Comparison of ENCODE assay signal across 8 cellular contexts in genomic region chr1:63557365-63557987, GRCh38. TPM values are rescaled to one million over a fixed set of nuclear protein-coding genes. Genes with fewer than 3 reads are reported as not detected.
DNase-seq lines count a peak whose midpoint lies in the region; ATAC-seq and TF ChIP-seq lines count a peak whose summit lies in the region.

No MANE protein-coding gene starts in this region.

- H3K36me3 Mint-ChIP-seq in immature natural killer cell: peaks cover 8 to 21% (median 10%) of the 10 kb centered on the region in 3 donors
- peaks cover 4% of the 10 kb centered on the region for H3K36me3 Mint-ChIP-seq in T-helper 2 cell treated with Interferon-gamma antibody and Interleukin-4, amounts not matched to agents 5 μg/mL and 100 μg/mL, for 36 hours (ENCODE audit: low read depth)

- TF ChIP-seq CTCF in heart left ventricle (IDR thresholded peaks at IDR 0.05): peak in 11 of 12 donors; percentile 26 to 54 (median 43)
- TF ChIP-seq CTCF in ascending aorta (IDR thresholded peaks at IDR 0.05): peak in 2 of 3 experiments; percentile 26 to 48

- intact Hi-C loops in heart left ventricle (cut with DNase I): loop anchor here in 1 of 10 donors (5.0 kb wide), 1 partner anchor 690 kb away; no protein-coding TSS in a partner anchor
- intact Hi-C loops in left cardiac atrium (cut with DNase I): no loop called here
- intact Hi-C loops in ascending aorta (cut with DNase I): no loop called here

- no peaks in the 10 kb centered on the region for H3K27me3 Mint-ChIP-seq in immature natural killer cell (ENCODE audit: low read depth in 3 of 3)
- H3K27me3 Mint-ChIP-seq in T-helper 2 cell treated with Interferon-gamma antibody and Interleukin-4, amounts not matched to agents 5 μg/mL and 100 μg/mL, for 36 hours (ENCODE audit: low read depth): no peaks in the 10 kb centered on the region

- H3K36me3 ChIP-seq in heart left ventricle (peaks cover 0 to 33% (median 3%) of the 10 kb centered on the region in 9 donors), ascending aorta (peaks cover 0 to 9% of the 10 kb centered on the region in 2 donors)

- no peak overlapping the region for H3K4me3 Mint-ChIP-seq in immature natural killer cell
- H3K4me3 Mint-ChIP-seq in T-helper 2 cell treated with Interferon-gamma antibody and Interleukin-4, amounts not matched to agents 5 μg/mL and 100 μg/mL, for 36 hours: no peak overlapping the region

- TF ChIP-seq POLR2A in heart left ventricle (IDR thresholded peaks at IDR 0.05): no peak

- H3K27me3 ChIP-seq in heart left ventricle (no peaks in the 10 kb centered on the region), ascending aorta (no peaks in the 10 kb centered on the region)

- no peak for ATAC-seq in heart left ventricle
- no peak for ATAC-seq in left cardiac atrium

- H3K9me3 Mint-ChIP-seq in immature natural killer cell: no peaks in the 10 kb centered on the region
- H3K9me3 Mint-ChIP-seq in T-helper 2 cell treated with Interferon-gamma antibody and Interleukin-4, amounts not matched to agents 5 μg/mL and 100 μg/mL, for 36 hours: no peaks in the 10 kb centered on the region

- no peak overlapping the region for H3K27ac ChIP-seq in heart left ventricle
- no peak overlapping the region for H3K27ac ChIP-seq in ascending aorta

- no peaks in the 10 kb centered on the region for H3K9me3 ChIP-seq in heart left ventricle
- H3K9me3 ChIP-seq in ascending aorta: no peaks in the 10 kb centered on the region

- H3K27ac Mint-ChIP-seq in immature natural killer cell: no peak overlapping the region
- H3K27ac Mint-ChIP-seq in T-helper 2 cell treated with Interferon-gamma antibody and Interleukin-4, amounts not matched to agents 5 μg/mL and 100 μg/mL, for 36 hours: no peak overlapping the region

- no peaks in the 10 kb centered on the region for H3K4me1 ChIP-seq in heart left ventricle
- no peaks in the 10 kb centered on the region for H3K4me1 ChIP-seq in ascending aorta

- no peak for DNase-seq in heart left ventricle
- no peak for DNase-seq in left cardiac atrium
- peak; percentile 71 for DNase-seq in NAMALWA (ENCODE audit: low spot score)
- no peak for DNase-seq in ascending aorta (ENCODE audit: low spot score in 2 of 2)
- DNase-seq in lung microvascular endothelial cell (ENCODE audit: low read depth in 2 of 2): peak; percentile 39 to 40
- no peak for DNase-seq in NCI-H748 treated with DMSO at 0.1 percent for 48 hours (lab: John Stamatoyannopoulos, UW)
- DNase-seq in immature natural killer cell: no peak
- DNase-seq in T-helper 2 cell treated with Interferon-gamma antibody and Interleukin-4, amounts not matched to agents 5 μg/mL and 100 μg/mL, for 36 hours (ENCODE audit: low spot score): no peak

- 75 to 79% (median 78%) methylated on average over 6 of the region's 6 CpGs for WGBS in heart left ventricle, 4 donors

- no peaks in the 10 kb centered on the region for H3K4me1 Mint-ChIP-seq in immature natural killer cell
- H3K4me1 Mint-ChIP-seq in T-helper 2 cell treated with Interferon-gamma antibody and Interleukin-4, amounts not matched to agents 5 μg/mL and 100 μg/mL, for 36 hours (ENCODE audit: low read depth): peaks cover 2% of the 10 kb centered on the region

- no peak overlapping the region for H3K4me3 ChIP-seq in heart left ventricle
- H3K4me3 ChIP-seq in ascending aorta: no peak overlapping the region

RNA-seq across cellular contexts. Expression of gene EFCAB7, which starts 34.2 kb away (rescaled TPM):
- total RNA-seq in heart left ventricle (10 to 100 TPM in 2 of 9 donors, 1 to 10 TPM in 7; 3.4 to 10.7 (median 7.9) TPM), left cardiac atrium (10 to 100 TPM in 1 of 2 donors, 1 to 10 TPM in 1; 6.1 to 10.5 TPM), ascending aorta (0.32 TPM), lung microvascular endothelial cell (2.4 and 3.2 TPM in 2 replicates)
- polyA plus RNA-seq in heart left ventricle (1 to 10 TPM; 3.2 to 5.4 TPM), immature natural killer cell (1 to 10 TPM; 2.3 to 5.8 (median 3.7) TPM)

RNA-seq across cellular contexts. Expression of gene ITGB3BP, which starts 34.5 kb away (rescaled TPM):
- total RNA-seq in heart left ventricle (10 to 100 TPM in 5 of 9 donors, 1 to 10 TPM in 4; 2.0 to 17.2 (median 10.1) TPM), left cardiac atrium (1 to 10 TPM; 6.4 to 8.3 TPM), ascending aorta (4.2 TPM), lung microvascular endothelial cell (4.6 and 15.7 TPM in 2 replicates)
- polyA plus RNA-seq in heart left ventricle (1 to 10 TPM; 5.8 to 6.4 TPM), immature natural killer cell (10 to 100 TPM in 2 of 3 donors, 1 to 10 TPM in 1; 7.9 to 24.0 (median 23.5) TPM)

RNA-seq across cellular contexts. Expression of gene PGM1, which starts 35.7 kb away (rescaled TPM):
- 100 to 1,000 TPM; 180 to 419 (median 269) TPM for total RNA-seq in heart left ventricle
- polyA plus RNA-seq in heart left ventricle: 100 to 1,000 TPM in 1 of 2 donors, 10 to 100 TPM in 1; 51.4 to 119 TPM
- total RNA-seq in left cardiac atrium: 100 to 1,000 TPM; 150 to 180 TPM
- 23.7 TPM for total RNA-seq in ascending aorta
- 28.8 and 36.1 TPM in 2 replicates for total RNA-seq in lung microvascular endothelial cell
- polyA plus RNA-seq in immature natural killer cell: 100 to 1,000 TPM in 1 of 3 donors, 10 to 100 TPM in 2; 61.6 to 108 (median 67.4) TPM

Comparison
In these comparisons a context has a peak if more than half of its experiments do, and no peak if none do; other contexts are left out.
1. DNase-seq: peak in NAMALWA (single experiment) and lung microvascular endothelial cell (2 of 2); none in heart left ventricle (0 of 5), left cardiac atrium (single experiment), ascending aorta (0 of 2), NCI-H748 treated with DMSO at 0.1 percent for 48 hours (single experiment), immature natural killer cell (0 of 3) and T-helper 2 cell treated with Interferon-gamma antibody and Interleukin-4, amounts not matched to agents 5 μg/mL and 100 μg/mL, for 36 hours (single experiment).